Comparison of ENCODE assay signal across 10 cellular contexts in genomic region chr2:102142829-102143449, GRCh38. TPM values are rescaled to one million over a fixed set of nuclear protein-coding genes. Genes with fewer than 3 reads are reported as not detected.
DNase-seq lines count a peak whose midpoint lies in the region; ATAC-seq, FAIRE-seq and TF ChIP-seq lines count a peak whose summit lies in the region.
"Had no signal": no experiment of that assay in that cellular context is flagged by ENCODE, and none has a peak within 500 bp of the region (broad histone marks: within the 10 kb centered on the region; RNA-seq: fewer than 3 reads in every experiment).

No MANE protein-coding gene starts in this region.

- peak; percentile 65 for FAIRE-seq in HepG2 (lab: Jason Lieb, UNC)
- FAIRE-seq: A204.1 had no signal

- DNase-seq in DMS 273 (lab: John Stamatoyannopoulos, UW; ENCODE audit: unreplicated experiment) = peak; percentile 39
- no peak for DNase-seq in DMS 273 treated with DMSO at 0.1 percent for 48 hours (lab: John Stamatoyannopoulos, UW)
- DNase-seq in MCF 10A (ENCODE audit: unreplicated experiment) = peak; percentile 35
- DNase-seq in HepG2 (ENCODE audit: low spot score) = peak; percentile 39
- DNase-seq in HT-29 (ENCODE audit: low spot score) = no peak
- DNase-seq in NAMALWA (ENCODE audit: low spot score) = no peak

- ATAC-seq in HepG2 = peak; percentile 45
- ATAC-seq in GM19467 (IDR thresholded peaks at IDR 0.05; ENCODE audit: unreplicated experiment) = no peak

- peaks cover 8 to 31% of the 10 kb centered on the region in 2 experiments for H3K36me3 ChIP-seq in HepG2 (replicated peaks in 1 of 2; ENCODE audit: control insufficient read depth in 1 of 2, insufficient read depth in 2 of 2, low read length in 2 of 2)
- H3K36me3 ChIP-seq in thymus (ENCODE audit: control insufficient read depth, insufficient read depth) = no peaks in the 10 kb centered on the region

- H3K27ac Mint-ChIP-seq in MCF 10A (ENCODE audit: low read depth, unreplicated experiment) = peak overlapping the region; percentile 68

- H3K27me3 ChIP-seq in HepG2 (ENCODE audit: control insufficient read depth in 1 of 2, insufficient read depth in 2 of 2, low read length in 2 of 2) = no peaks in the 10 kb centered on the region; a peak in 1 of 5 replicates
- peaks cover 19% of the 10 kb centered on the region for H3K27me3 ChIP-seq in thymus (ENCODE audit: control insufficient read depth, insufficient read depth)

- H3K4me3 ChIP-seq in HepG2 (replicated peaks in 1 of 3; ENCODE audit: insufficient read depth in 1 of 3, low read depth in 2 of 3, low read length in 3 of 3) = peak overlapping the region; percentile 64 to 99 (median 84)
- peak overlapping the region; percentile 25 for H3K4me3 ChIP-seq in thymus (ENCODE audit: low read length)

- no peaks in the 10 kb centered on the region for H3K4me1 Mint-ChIP-seq in MCF 10A (ENCODE audit: insufficient read depth, unreplicated experiment)

- no peak for TF ChIP-seq EP300 in HepG2 (IDR thresholded peaks at IDR 0.05; ENCODE audit: low read depth in 2 of 2, low read length in 2 of 2)
- no peak for TF ChIP-seq EP300 in HepG2 (CRISPR knock-in tag; IDR thresholded peaks at IDR 0.05; ENCODE audit: borderline replicate concordance)

- H3K27me3 Mint-ChIP-seq in MCF 10A (ENCODE audit: insufficient read depth, unreplicated experiment) = no peaks in the 10 kb centered on the region

- H3K4me1 ChIP-seq in HepG2 (ENCODE audit: insufficient read depth, low read length) = peaks cover 70% of the 10 kb centered on the region
- no peaks in the 10 kb centered on the region for H3K4me1 ChIP-seq in thymus (ENCODE audit: control insufficient read depth, insufficient read depth, low read length)

- peak overlapping the region; percentile 59 for H2AFZ ChIP-seq in HepG2 (ENCODE audit: low read length)

- H3K4me2 ChIP-seq in HepG2 (ENCODE audit: low read depth, low read length) = peak overlapping the region; percentile 98

- peak overlapping the region; percentile 90 for H3K9ac ChIP-seq in HepG2 (ENCODE audit: insufficient read depth, low read depth, low read length)

- in situ Hi-C loops in HepG2 (cut with HindIII; ENCODE audit: extremely low pct_ligation_motif_present, low pct_unique_long_range_greater_than_20kb) = no loop called here

- H3K27ac ChIP-seq in HepG2 (ENCODE audit: extremely low read length, insufficient read depth, low read length) (peak overlapping the region; percentile 71), thymus (ENCODE audit: low read depth) (peak overlapping the region; percentile 64)

- peak in 1 of 2 experiments; percentile 17; a peak in 1 of 4 replicates for TF ChIP-seq POLR2A in HepG2 (IDR thresholded peaks at IDR 0.05; ENCODE audit: insufficient read depth in 1 of 2, low read depth in 2 of 2, low read length in 2 of 2)

- POLR2A ChIA-PET in MCF 10A (lab: Yijun Ruan, JAX) (interaction anchor here (0.6 to 3.5 kb wide), 11 partner anchors 8 to 182 kb away, joined by 3 to 29 read pairs (median 4); no protein-coding TSS in a partner anchor), HepG2 (lab: Yijun Ruan, JAX) (interaction anchor here (1.0 to 5.4 kb wide), 20 partner anchors 11 to 144 kb away, joined by 3 to 128 read pairs (median 10); no protein-coding TSS in a partner anchor)

- intact Hi-C loops in MCF 10A (cut with micrococcal nuclease) = no loop called here
- intact Hi-C loops in HepG2 (cut with micrococcal nuclease; ENCODE audit: unreplicated experiment) = loop anchor here (1.0 to 5.0 kb wide), 4 partner anchors 13 to 123 kb away; no protein-coding TSS in a partner anchor

- H4K20me1 ChIP-seq in HepG2 (ENCODE audit: insufficient read depth, low read length) = no peaks in the 10 kb centered on the region

- BruUV-seq in MCF 10A (replicated peaks; lab: Mats Ljungman, UMichigan) (TSS peak; percentile 57), HepG2 (replicated peaks; lab: Mats Ljungman, UMichigan) (no TSS peak)

- H3K9me3 Mint-ChIP-seq in MCF 10A (ENCODE audit: unreplicated experiment) = peaks cover 10% of the 10 kb centered on the region

- TF ChIP-seq RAD21 in HepG2 (CRISPR knock-in tag; IDR thresholded peaks at IDR 0.05) = no peak; the same call in 1 of the 2 replicates

- H3K36me3 Mint-ChIP-seq in MCF 10A (ENCODE audit: insufficient read depth, unreplicated experiment) = peaks cover 6% of the 10 kb centered on the region

- H3K4me3 Mint-ChIP-seq in MCF 10A (ENCODE audit: unreplicated experiment) = peak overlapping the region; percentile 81

- H3K9me3 ChIP-seq in HepG2 (ENCODE audit: low read length) (peaks cover 4% of the 10 kb centered on the region; the same call in 1 of the 2 replicates), thymus (ENCODE audit: control insufficient read depth) (no peaks in the 10 kb centered on the region)

- H3K79me2 ChIP-seq in HepG2 (ENCODE audit: insufficient read depth, low read length) = peaks cover 60% of the 10 kb centered on the region

- WGBS in HepG2 (ENCODE audit: low lambda C conversion rate) = 2% methylated on average over 42 of the region's 42 CpGs
- WGBS in thymus = 17% methylated on average over 42 of the region's 42 CpGs

- CTCF ChIA-PET in MCF 10A (lab: Yijun Ruan, JAX) (interaction anchor here (0.5 to 3.3 kb wide), 12 partner anchors 11 to 718 kb away, joined by 3 to 27 read pairs (median 4); no protein-coding TSS in a partner anchor), HepG2 (lab: Yijun Ruan, JAX; ENCODE audit: low intra/inter-chr PET ratio, low total read pairs) (interaction anchor here (1.4 kb wide), 1 partner anchor 123 kb away, joined by 3 read pairs; no protein-coding TSS in a partner anchor)

- TF ChIP-seq CTCF in MCF 10A (IDR thresholded peaks at IDR 0.05; ENCODE audit: unreplicated experiment) (no peak), HepG2 (CRISPR knock-in tag; IDR thresholded peaks at IDR 0.05) (no peak)

TF ChIP-seq in HepG2, 621 proteins besides CTCF, POLR2A, EP300 and RAD21 (continues in another document):
- TF ChIP-seq MYC (CRISPR knock-in tag; IDR thresholded peaks at IDR 0.05; ENCODE audit: borderline replicate concordance) (peak; percentile 16; the same call in 1 of the 2 replicates), ZNF484 (CRISPR knock-in tag; IDR thresholded peaks at IDR 0.05; ENCODE audit: borderline replicate concordance, low read depth) (no peak)

RNA-seq across cellular contexts. Expression of gene IL1R1, which starts 0.4 kb away (rescaled TPM):
- total RNA-seq in MCF 10A (2022) = 5.2 and 6.0 TPM in 2 replicates
- 38.0 and 48.3 TPM in 2 replicates for total RNA-seq in HepG2 (2016; rRNA removed; fragmentation: Illumina TruSeq; extraction: Trizol)
- 15.9 and 21.1 TPM in 2 replicates for total RNA-seq in HepG2 (2016; cell fraction: cytosol; rRNA removed; fragmentation: Illumina TruSeq; extraction: Trizol; ENCODE audit: low read depth)
- total RNA-seq in HepG2 (2016; cell fraction: insoluble cytoplasmic fraction; rRNA removed; fragmentation: Illumina TruSeq; extraction: Trizol) = 40.6 and 43.4 TPM in 2 replicates
- total RNA-seq in HepG2 (2016; cell fraction: membrane; rRNA removed; fragmentation: Illumina TruSeq; extraction: Trizol) = 64.6 and 78.0 TPM in 2 replicates
- total RNA-seq in HepG2 (2016; cell fraction: nucleus; rRNA removed; fragmentation: Illumina TruSeq; extraction: Trizol) = 35.3 and 37.4 TPM in 2 replicates
- 81.2 and 93.1 TPM in 2 replicates for polyA plus RNA-seq in HepG2 (2011; rRNA removed)
- polyA plus RNA-seq in HepG2 (2011; cell fraction: cytosol; rRNA removed) = 67.4 and 75.1 TPM in 2 replicates
- polyA plus RNA-seq in HepG2 (2011; cell fraction: nucleus; rRNA removed) = 35.7 and 38.6 TPM in 2 replicates
- 30.0 and 50.4 TPM in 2 replicates for polyA plus RNA-seq in HepG2 (2012)
- 29.7 and 33.1 TPM in 2 replicates for polyA plus RNA-seq in HepG2 (2016; cell fraction: cytosol; fragmentation: Illumina TruSeq; extraction: Trizol; ENCODE audit: low read depth)
- polyA plus RNA-seq in HepG2 (2016; cell fraction: insoluble cytoplasmic fraction; fragmentation: Illumina TruSeq; extraction: Trizol; ENCODE audit: low read depth) = 48.4 and 48.5 TPM in 2 replicates
- 58.8 and 67.5 TPM in 2 replicates for polyA plus RNA-seq in HepG2 (2016; cell fraction: membrane; fragmentation: Illumina TruSeq; extraction: Trizol; ENCODE audit: low read depth)
- polyA plus RNA-seq in HepG2 (2016; cell fraction: nucleus; fragmentation: Illumina TruSeq; extraction: Trizol; ENCODE audit: insufficient read depth, low read depth) = 57.0 and 61.8 TPM in 2 replicates
- 1.5 and 93.0 TPM in 2 replicates for polyA minus RNA-seq in HepG2 (2011; rRNA and poly(A)+ RNA removed; ENCODE audit: low replicate concordance)
- polyA minus RNA-seq in HepG2 (2011; cell fraction: cytosol; rRNA and poly(A)+ RNA removed) = 52.1 and 62.2 TPM in 2 replicates
- polyA minus RNA-seq in HepG2 (2011; cell fraction: nucleus; rRNA and poly(A)+ RNA removed) = 50.9 and 53.8 TPM in 2 replicates
- 82.1 TPM for polyA plus RNA-seq in thymus
- 0.31 and 0.61 TPM in 2 replicates for total RNA-seq in HT-29 (2014; rRNA removed; shearing (Covaris generic))

RNA-seq across cellular contexts. Expression of gene IL1RL2, which starts 43.9 kb away (rescaled TPM):
- not detected in 2 replicates for total RNA-seq in MCF 10A (2022)
- total RNA-seq in HepG2 (2016; rRNA removed; fragmentation: Illumina TruSeq; extraction: Trizol) = not detected in 2 replicates
- not detected in 2 replicates for total RNA-seq in HepG2 (2016; cell fraction: cytosol; rRNA removed; fragmentation: Illumina TruSeq; extraction: Trizol; ENCODE audit: low read depth)
- not detected in 2 replicates for total RNA-seq in HepG2 (2016; cell fraction: insoluble cytoplasmic fraction; rRNA removed; fragmentation: Illumina TruSeq; extraction: Trizol)
- total RNA-seq in HepG2 (2016; cell fraction: membrane; rRNA removed; fragmentation: Illumina TruSeq; extraction: Trizol) = not detected in 2 replicates
- not detected in 2 replicates for total RNA-seq in HepG2 (2016; cell fraction: nucleus; rRNA removed; fragmentation: Illumina TruSeq; extraction: Trizol)
- polyA plus RNA-seq in HepG2 (2011; rRNA removed) = 0.03 TPM in 1 of 2 replicates, not detected in the other
- 0.03 TPM in 1 of 2 replicates, not detected in the other for polyA plus RNA-seq in HepG2 (2011; cell fraction: cytosol; rRNA removed)
- not detected in 2 replicates for polyA plus RNA-seq in HepG2 (2011; cell fraction: nucleus; rRNA removed)
- 0.19 TPM in 1 of 2 replicates, not detected in the other for polyA plus RNA-seq in HepG2 (2012)
- polyA plus RNA-seq in HepG2 (2016; cell fraction: cytosol; fragmentation: Illumina TruSeq; extraction: Trizol; ENCODE audit: low read depth) = not detected in 2 replicates
- polyA plus RNA-seq in HepG2 (2016; cell fraction: insoluble cytoplasmic fraction; fragmentation: Illumina TruSeq; extraction: Trizol; ENCODE audit: low read depth) = not detected in 2 replicates
- not detected in 2 replicates for polyA plus RNA-seq in HepG2 (2016; cell fraction: membrane; fragmentation: Illumina TruSeq; extraction: Trizol; ENCODE audit: low read depth)
- not detected in 2 replicates for polyA plus RNA-seq in HepG2 (2016; cell fraction: nucleus; fragmentation: Illumina TruSeq; extraction: Trizol; ENCODE audit: insufficient read depth, low read depth)
- 0.09 and 0.10 TPM in 2 replicates for polyA minus RNA-seq in HepG2 (2011; rRNA and poly(A)+ RNA removed; ENCODE audit: low replicate concordance)
- not detected in 2 replicates for polyA minus RNA-seq in HepG2 (2011; cell fraction: cytosol; rRNA and poly(A)+ RNA removed)
- polyA minus RNA-seq in HepG2 (2011; cell fraction: nucleus; rRNA and poly(A)+ RNA removed) = not detected in 2 replicates
- 1.1 TPM for polyA plus RNA-seq in thymus
- 2.4 and 3.8 TPM in 2 replicates for total RNA-seq in HT-29 (2014; rRNA removed; shearing (Covaris generic))
- total RNA-seq: M059J had no signal

Comparison
In these comparisons a context has a peak if more than half of its experiments do, and no peak if none do; other contexts are left out.
1. DNase-seq: peak in DMS 273 (single experiment), MCF 10A (single experiment) and HepG2 (single experiment); none in DMS 273 treated with DMSO at 0.1 percent for 48 hours (single experiment), HT-29 (single experiment) and NAMALWA (single experiment).